In genomic region chr10:30704016-30704600, GRCh38 we compare ENCODE assay signal across 13 cellular contexts.
DNase-seq lines count a peak whose midpoint lies in the region; ATAC-seq and TF ChIP-seq lines count a peak whose summit lies in the region.
"Had no signal": no experiment of that assay in that cellular context is flagged by ENCODE, and none has a peak within 500 bp of the region (broad histone marks: within the 10 kb centered on the region; RNA-seq: fewer than 3 reads in every experiment).

No MANE protein-coding gene starts in this region.

- H3K27me3 Mint-ChIP-seq in activated naive CD4-positive, alpha-beta T cell treated with anti-CD3 and anti-CD28 coated beads for 36 hours (ENCODE audit: low read depth), result no peaks in the 10 kb centered on the region
- H3K27me3 Mint-ChIP-seq in activated naive CD8-positive, alpha-beta T cell treated with anti-CD3 and anti-CD28 coated beads, Interleukin-2, amount 50 U/mL, for 24 hours, result no peaks in the 10 kb centered on the region
- H3K27me3 Mint-ChIP-seq in stimulated activated naive B cell treated with anti-CD40 and anti-IgM and Interleukin-4, amounts not matched to agents 10 μg/mL and 1 μg/mL and 100 μg/mL, for 72 hours, result no peaks in the 10 kb centered on the region

- peak overlapping the region; percentile 75 for H3K9ac ChIP-seq in MM.1S (ENCODE audit: low read length)
- H3K9ac ChIP-seq: SK-N-SH had no signal

- peak overlapping the region; percentile 99 for H3K27ac Mint-ChIP-seq in activated naive CD4-positive, alpha-beta T cell treated with anti-CD3 and anti-CD28 coated beads for 36 hours
- peak overlapping the region; percentile 96 for H3K27ac Mint-ChIP-seq in activated naive CD8-positive, alpha-beta T cell treated with anti-CD3 and anti-CD28 coated beads, Interleukin-2, amount 50 U/mL, for 24 hours
- H3K27ac Mint-ChIP-seq in stimulated activated naive B cell treated with anti-CD40 and anti-IgM and Interleukin-4, amounts not matched to agents 10 μg/mL and 1 μg/mL and 100 μg/mL, for 72 hours, result peak overlapping the region; percentile 92

- CTCF ChIA-PET in activated naive CD4-positive, alpha-beta T cell treated with anti-CD3 and anti-CD28 coated beads for 36 hours (lab: Charles Lee), result interaction anchor here (0.6 to 2.6 kb wide), 4 partner anchors 15 to 392 kb away, joined by 3 to 13 read pairs (median 4); no protein-coding TSS in a partner anchor

- H3K4me1 ChIP-seq in MM.1S (ENCODE audit: low read length), result peaks cover 44% of the 10 kb centered on the region
- H3K4me1 ChIP-seq: thyroid gland had no signal

- no peaks in the 10 kb centered on the region for H3K9me2 ChIP-seq in MM.1S (replicated peaks; ENCODE audit: insufficient read depth, low read length)
- H3K9me2 ChIP-seq: SK-N-SH had no signal

- H3K4me3 Mint-ChIP-seq in activated naive CD4-positive, alpha-beta T cell treated with anti-CD3 and anti-CD28 coated beads for 36 hours, result peak overlapping the region; percentile 83
- peak overlapping the region; percentile 85 for H3K4me3 Mint-ChIP-seq in activated naive CD8-positive, alpha-beta T cell treated with anti-CD3 and anti-CD28 coated beads, Interleukin-2, amount 50 U/mL, for 24 hours
- H3K4me3 Mint-ChIP-seq in stimulated activated naive B cell treated with anti-CD40 and anti-IgM and Interleukin-4, amounts not matched to agents 10 μg/mL and 1 μg/mL and 100 μg/mL, for 72 hours, result peak overlapping the region; percentile 83 to 84

- DNase-seq in activated naive CD4-positive, alpha-beta T cell treated with anti-CD3 and anti-CD28 coated beads for 36 hours, result peak; percentile 32
- DNase-seq in activated naive CD4-positive, alpha-beta T cell (lab: John Stamatoyannopoulos, UW), result no peak
- DNase-seq in MM.1S (peak; percentile 51), NCI-H1417 treated with DMSO at 0.1 percent for 48 hours (lab: John Stamatoyannopoulos, UW) (no peak)
- no peak for DNase-seq in activated naive CD8-positive, alpha-beta T cell treated with anti-CD3 and anti-CD28 coated beads, Interleukin-2, amount 50 U/mL, for 24 hours
- no peak for DNase-seq in stimulated activated naive B cell treated with anti-CD40 and anti-IgM and Interleukin-4, amounts not matched to agents 10 μg/mL and 1 μg/mL and 100 μg/mL, for 72 hours
- DNase-seq: foreskin melanocyte, MV-4-11, SK-N-SH, thyroid gland had no signal

- peaks cover 66% of the 10 kb centered on the region for H3F3A ChIP-seq in MM.1S (ENCODE audit: insufficient read depth, low read length)

- no peaks in the 10 kb centered on the region for H3K36me3 Mint-ChIP-seq in activated naive CD4-positive, alpha-beta T cell treated with anti-CD3 and anti-CD28 coated beads for 36 hours (ENCODE audit: low read depth)
- H3K36me3 Mint-ChIP-seq in activated naive CD8-positive, alpha-beta T cell treated with anti-CD3 and anti-CD28 coated beads, Interleukin-2, amount 50 U/mL, for 24 hours (ENCODE audit: low read depth), result peaks cover 5% of the 10 kb centered on the region
- no peaks in the 10 kb centered on the region for H3K36me3 Mint-ChIP-seq in stimulated activated naive B cell treated with anti-CD40 and anti-IgM and Interleukin-4, amounts not matched to agents 10 μg/mL and 1 μg/mL and 100 μg/mL, for 72 hours

- intact Hi-C loops in activated naive CD4-positive, alpha-beta T cell treated with anti-CD3 and anti-CD28 coated beads for 36 hours (cut with micrococcal nuclease), result loop anchor here (2.0 to 5.0 kb wide), 5 partner anchors 267 to 1628 kb away; no protein-coding TSS in a partner anchor

- H3K27ac ChIP-seq in MM.1S (ENCODE audit: low read length), result peak overlapping the region; percentile 98
- H3K27ac ChIP-seq: thyroid gland had no signal

- H3K9me3 ChIP-seq in MM.1S (replicated peaks; ENCODE audit: insufficient read depth, low read length), result no peaks in the 10 kb centered on the region
- H3K9me3 ChIP-seq: SK-N-SH, thyroid gland had no signal

- H3K4me1 Mint-ChIP-seq in activated naive CD4-positive, alpha-beta T cell treated with anti-CD3 and anti-CD28 coated beads for 36 hours (ENCODE audit: low read depth), result peaks cover 66% of the 10 kb centered on the region
- H3K4me1 Mint-ChIP-seq in activated naive CD8-positive, alpha-beta T cell treated with anti-CD3 and anti-CD28 coated beads, Interleukin-2, amount 50 U/mL, for 24 hours, result peaks cover 75% of the 10 kb centered on the region
- peaks cover 30 to 50% of the 10 kb centered on the region in 2 donors for H3K4me1 Mint-ChIP-seq in stimulated activated naive B cell treated with anti-CD40 and anti-IgM and Interleukin-4, amounts not matched to agents 10 μg/mL and 1 μg/mL and 100 μg/mL, for 72 hours

- H3K4me2 ChIP-seq in MM.1S (ENCODE audit: low read depth, low read length), result peak overlapping the region; percentile 67
- H3K4me2 ChIP-seq: SK-N-SH, smooth muscle cell had no signal

- no peak for ATAC-seq in activated naive CD8-positive, alpha-beta T cell treated with anti-CD3 and anti-CD28 coated beads, Interleukin-2, amount 50 U/mL, for 24 hours
- no peak for ATAC-seq in stimulated activated naive B cell treated with anti-CD40 and anti-IgM and Interleukin-4, amounts not matched to agents 10 μg/mL and 1 μg/mL and 100 μg/mL, for 72 hours (replicated peaks)
- no peak for ATAC-seq in HG02798 (IDR thresholded peaks at IDR 0.05; ENCODE audit: poor library complexity, unreplicated experiment)
- ATAC-seq in GM21825 (IDR thresholded peaks at IDR 0.05; ENCODE audit: unreplicated experiment), result no peak

- peak overlapping the region; percentile 70 for H3K4me3 ChIP-seq in MM.1S (ENCODE audit: low read length)
- H3K4me3 ChIP-seq: smooth muscle cell, thyroid gland had no signal

- TF ChIP-seq CTCF in MM.1S (IDR thresholded peaks at IDR 0.05; ENCODE audit: low read length), result no peak

- H4K20me1 ChIP-seq in MM.1S (ENCODE audit: insufficient read depth, low read length), result no peaks in the 10 kb centered on the region

- peaks cover 16% of the 10 kb centered on the region for H3K79me2 ChIP-seq in MM.1S (ENCODE audit: low read length)

- no peaks in the 10 kb centered on the region for H3K36me3 ChIP-seq in MM.1S (replicated peaks; ENCODE audit: insufficient read depth, low read length)
- H3K36me3 ChIP-seq: thyroid gland had no signal

- H2AFZ ChIP-seq in MM.1S (ENCODE audit: low read length), result no peak overlapping the region

- H3K27me3 ChIP-seq in MM.1S (replicated peaks; ENCODE audit: insufficient read depth, low read length), result no peaks in the 10 kb centered on the region
- H3K27me3 ChIP-seq: thyroid gland had no signal

- no peaks in the 10 kb centered on the region for H3K9me3 Mint-ChIP-seq in activated naive CD4-positive, alpha-beta T cell treated with anti-CD3 and anti-CD28 coated beads for 36 hours
- H3K9me3 Mint-ChIP-seq in activated naive CD8-positive, alpha-beta T cell treated with anti-CD3 and anti-CD28 coated beads, Interleukin-2, amount 50 U/mL, for 24 hours, result no peaks in the 10 kb centered on the region
- no peaks in the 10 kb centered on the region for H3K9me3 Mint-ChIP-seq in stimulated activated naive B cell treated with anti-CD40 and anti-IgM and Interleukin-4, amounts not matched to agents 10 μg/mL and 1 μg/mL and 100 μg/mL, for 72 hours

Comparison
In these comparisons a context has a peak if more than half of its experiments do, and no peak if none do; other contexts are left out.
1. DNase-seq: peak in activated naive CD4-positive, alpha-beta T cell treated with anti-CD3 and anti-CD28 coated beads for 36 hours (single experiment) and MM.1S (single experiment); none in activated naive CD4-positive, alpha-beta T cell (0 of 4), activated naive CD8-positive, alpha-beta T cell treated with anti-CD3 and anti-CD28 coated beads, Interleukin-2, amount 50 U/mL, for 24 hours (single experiment), stimulated activated naive B cell treated with anti-CD40 and anti-IgM and Interleukin-4, amounts not matched to agents 10 μg/mL and 1 μg/mL and 100 μg/mL, for 72 hours (single experiment) and NCI-H1417 treated with DMSO at 0.1 percent for 48 hours (single experiment).
2. Peak in every context shown above with its lines, with median percentiles within 50 percentile points of each other: H3K27ac Mint-ChIP-seq and H3K4me3 Mint-ChIP-seq.